20 cellular contexts compared by ENCODE assay signal in genomic region chr2:38159171-38159570, GRCh38.
DNase-seq lines count a peak whose midpoint lies in the region; TF ChIP-seq lines count a peak whose summit lies in the region.
"Had no signal": no experiment of that assay in that cellular context is flagged by ENCODE, and none has a peak within 500 bp of the region (broad histone marks: within the 10 kb centered on the region; RNA-seq: fewer than 3 reads in every experiment).

No MANE protein-coding gene starts in this region.

- H3K4me2 ChIP-seq in mesenchymal stem cell (ENCODE audit: low read length, poor library complexity, severe bottlenecking): no peak overlapping the region
- H3K4me2 ChIP-seq: smooth muscle cell had no signal

- H3K36me3 ChIP-seq in adipocyte (ENCODE audit: control insufficient read depth, insufficient read depth, low read length, severe bottlenecking): no peaks in the 10 kb centered on the region
- no peaks in the 10 kb centered on the region for H3K36me3 ChIP-seq in esophagus squamous epithelium
- no peaks in the 10 kb centered on the region for H3K36me3 ChIP-seq in mesenchymal stem cell (ENCODE audit: control insufficient read depth in 1 of 2, insufficient read depth in 2 of 2, low read depth in 1 of 2, low read length in 2 of 2)
- H3K36me3 ChIP-seq in tibial artery: no peaks in the 10 kb centered on the region

- no peak for DNase-seq in adipocyte (ENCODE audit: low read depth)
- DNase-seq in esophagus squamous epithelium (lab: John Stamatoyannopoulos, UW): no peak
- no peak for DNase-seq in mesenchymal stem cell
- no peak for DNase-seq in tibial artery
- DNase-seq in T-helper 9 cell: no peak
- DNase-seq in epidermal melanocyte (ENCODE audit: insufficient read length, low spot score): no peak
- no peak for DNase-seq in activated T-helper 2 cell treated with anti-CD3 and anti-CD28 coated beads, Interferon-gamma antibody, Interleukin-2, Interleukin-4, amounts not matched to agents 10 μg/mL and 5 μg/mL and 100 μg/mL, durations not matched to agents 14 hours and 24 hours and 36 hours (ENCODE audit: low spot score)
- DNase-seq in NCI-H82 treated with DMSO at 0.1 percent for 48 hours (lab: John Stamatoyannopoulos, UW; ENCODE audit: unreplicated experiment): no peak
- DNase-seq: activated CD4-positive, alpha-beta T cell treated with anti-CD3 and anti-CD28 coated beads for 48 hours; activated naive CD8-positive, alpha-beta T cell treated with anti-CD3 and anti-CD28 coated beads, Interleukin-2, amount 10 ng/mL, durations not matched to agents 7 days and 5 days; CD4-positive, alpha-beta memory T cell; NCI-H1694; NCI-H748 treated with DMSO at 0.1 percent for 48 hours; SHP77 treated with DMSO at 0.1 percent for 48 hours; stimulated activated CD4-positive, alpha-beta T cell treated with anti-CD3 and anti-CD28 coated beads, Interleukin-4, amount 100 ng/mL, for 1 hour had no signal

- H2AFZ ChIP-seq in mesenchymal stem cell (ENCODE audit: low read depth, low read length): no peak overlapping the region

- H3K36me3 Mint-ChIP-seq in activated T-helper 2 cell treated with anti-CD3 and anti-CD28 coated beads, Interferon-gamma antibody, Interleukin-2, Interleukin-4, amounts not matched to agents 10 μg/mL and 5 μg/mL and 100 μg/mL, durations not matched to agents 14 hours and 24 hours and 36 hours (ENCODE audit: low read depth): no peaks in the 10 kb centered on the region
- H3K36me3 Mint-ChIP-seq: activated naive CD8-positive, alpha-beta T cell treated with anti-CD3 and anti-CD28 coated beads, Interleukin-2, amount 10 ng/mL, durations not matched to agents 7 days and 5 days; CD4-positive, alpha-beta memory T cell had no signal

- H3K27me3 ChIP-seq in adipocyte (replicated peaks; ENCODE audit: control insufficient read depth, insufficient read depth, low read length): no peaks in the 10 kb centered on the region
- H3K27me3 ChIP-seq in esophagus squamous epithelium: peaks cover 0 to 14% (median 0%) of the 10 kb centered on the region in 4 donors
- no peaks in the 10 kb centered on the region for H3K27me3 ChIP-seq in mesenchymal stem cell (ENCODE audit: control insufficient read depth in 1 of 2, insufficient read depth in 1 of 2, low read length in 2 of 2)
- H3K27me3 ChIP-seq in tibial artery: no peaks in the 10 kb centered on the region

- no peak overlapping the region for H2BK12ac ChIP-seq in mesenchymal stem cell (ENCODE audit: low read length in 2 of 2)

- no peak overlapping the region for H3K4me3 Mint-ChIP-seq in activated T-helper 2 cell treated with anti-CD3 and anti-CD28 coated beads, Interferon-gamma antibody, Interleukin-2, Interleukin-4, amounts not matched to agents 10 μg/mL and 5 μg/mL and 100 μg/mL, durations not matched to agents 14 hours and 24 hours and 36 hours (ENCODE audit: low read depth)
- H3K4me3 Mint-ChIP-seq: activated naive CD8-positive, alpha-beta T cell treated with anti-CD3 and anti-CD28 coated beads, Interleukin-2, amount 10 ng/mL, durations not matched to agents 7 days and 5 days; activated T-helper 17 cell treated with anti-CD3 and anti-CD28 coated beads, Interleukin-2, amount 50 U/mL, for 72 hours; CD4-positive, alpha-beta memory T cell; neural crest cell had no signal

- no peak overlapping the region for H2BK120ac ChIP-seq in mesenchymal stem cell (ENCODE audit: low read depth, low read length)

- no peak overlapping the region for H2BK15ac ChIP-seq in mesenchymal stem cell (ENCODE audit: low read depth, poor library complexity, severe bottlenecking)

- H3K27ac Mint-ChIP-seq in activated T-helper 2 cell treated with anti-CD3 and anti-CD28 coated beads, Interferon-gamma antibody, Interleukin-2, Interleukin-4, amounts not matched to agents 10 μg/mL and 5 μg/mL and 100 μg/mL, durations not matched to agents 14 hours and 24 hours and 36 hours: no peak overlapping the region
- H3K27ac Mint-ChIP-seq: activated naive CD8-positive, alpha-beta T cell treated with anti-CD3 and anti-CD28 coated beads, Interleukin-2, amount 10 ng/mL, durations not matched to agents 7 days and 5 days; activated T-helper 17 cell treated with anti-CD3 and anti-CD28 coated beads, Interleukin-2, amount 50 U/mL, for 72 hours; CD4-positive, alpha-beta memory T cell; progenitor cell of endocrine pancreas had no signal

- H4K8ac ChIP-seq in mesenchymal stem cell (ENCODE audit: low read length): no peak overlapping the region

- no peaks in the 10 kb centered on the region for H3K9me3 Mint-ChIP-seq in activated T-helper 2 cell treated with anti-CD3 and anti-CD28 coated beads, Interferon-gamma antibody, Interleukin-2, Interleukin-4, amounts not matched to agents 10 μg/mL and 5 μg/mL and 100 μg/mL, durations not matched to agents 14 hours and 24 hours and 36 hours
- H3K9me3 Mint-ChIP-seq: activated naive CD8-positive, alpha-beta T cell treated with anti-CD3 and anti-CD28 coated beads, Interleukin-2, amount 10 ng/mL, durations not matched to agents 7 days and 5 days; activated T-helper 17 cell treated with anti-CD3 and anti-CD28 coated beads, Interleukin-2, amount 50 U/mL, for 72 hours; CD4-positive, alpha-beta memory T cell; neural crest cell had no signal

- no peak overlapping the region for H3K23ac ChIP-seq in mesenchymal stem cell (ENCODE audit: low read length in 2 of 2)

- H3K18ac ChIP-seq in mesenchymal stem cell (ENCODE audit: low read depth in 1 of 2, low read length in 2 of 2): no peak overlapping the region

- H3K9ac ChIP-seq in adipocyte (ENCODE audit: low read length) (peak overlapping the region; percentile 12), mesenchymal stem cell (ENCODE audit: low read length) (peak overlapping the region; percentile 7)

- TF ChIP-seq CTCF in esophagus squamous epithelium (IDR thresholded peaks at IDR 0.05) (no peak), tibial artery (IDR thresholded peaks at IDR 0.05) (no peak)

- H3K4me1 Mint-ChIP-seq in activated T-helper 2 cell treated with anti-CD3 and anti-CD28 coated beads, Interferon-gamma antibody, Interleukin-2, Interleukin-4, amounts not matched to agents 10 μg/mL and 5 μg/mL and 100 μg/mL, durations not matched to agents 14 hours and 24 hours and 36 hours (ENCODE audit: low read depth): no peaks in the 10 kb centered on the region
- H3K4me1 Mint-ChIP-seq: activated naive CD8-positive, alpha-beta T cell treated with anti-CD3 and anti-CD28 coated beads, Interleukin-2, amount 10 ng/mL, durations not matched to agents 7 days and 5 days; activated T-helper 17 cell treated with anti-CD3 and anti-CD28 coated beads, Interleukin-2, amount 50 U/mL, for 72 hours; CD4-positive, alpha-beta memory T cell had no signal

- TF ChIP-seq POLR2A in esophagus squamous epithelium (IDR thresholded peaks at IDR 0.05): no peak

- no peaks in the 10 kb centered on the region for H3K79me1 ChIP-seq in mesenchymal stem cell (replicated peaks; ENCODE audit: low read length, poor library complexity, severe bottlenecking)

- H2BK5ac ChIP-seq in mesenchymal stem cell (ENCODE audit: low read depth, low read length, poor library complexity, severe bottlenecking): no peak overlapping the region

- no peak overlapping the region for H3K4ac ChIP-seq in mesenchymal stem cell (ENCODE audit: low read depth in 1 of 2, low read length in 2 of 2)

- H2AK5ac ChIP-seq in mesenchymal stem cell (ENCODE audit: low read length, severe bottlenecking): peak overlapping the region; percentile 76

- no peak overlapping the region for H3K4me3 ChIP-seq in adipocyte (ENCODE audit: low read length)
- no peak overlapping the region for H3K4me3 ChIP-seq in esophagus squamous epithelium
- H3K4me3 ChIP-seq in mesenchymal stem cell (ENCODE audit: insufficient read depth in 1 of 2, low read depth in 1 of 2, low read length in 2 of 2): no peak overlapping the region
- H3K4me3 ChIP-seq in tibial artery: no peak overlapping the region
- H3K4me3 ChIP-seq: GM12878, smooth muscle cell had no signal

- peaks cover 32% of the 10 kb centered on the region for H3K27me3 Mint-ChIP-seq in activated T-helper 2 cell treated with anti-CD3 and anti-CD28 coated beads, Interferon-gamma antibody, Interleukin-2, Interleukin-4, amounts not matched to agents 10 μg/mL and 5 μg/mL and 100 μg/mL, durations not matched to agents 14 hours and 24 hours and 36 hours (ENCODE audit: low read depth)

- H3K14ac ChIP-seq in mesenchymal stem cell (ENCODE audit: low read length in 2 of 2): no peak overlapping the region

- H3K4me1 ChIP-seq in adipocyte (ENCODE audit: control insufficient read depth, insufficient read depth, low read length) (peaks cover 36% of the 10 kb centered on the region), esophagus squamous epithelium (peaks cover 0 to 35% (median 14%) of the 10 kb centered on the region in 3 donors), mesenchymal stem cell (ENCODE audit: control insufficient read depth, insufficient read depth, low read depth, low read length) (peaks cover 12% of the 10 kb centered on the region), tibial artery (peaks cover 0 to 32% (median 17%) of the 10 kb centered on the region in 4 donors)

- H3K27ac ChIP-seq in esophagus squamous epithelium (peak overlapping the region in 3 of 4 donors; percentile 62 to 77 (median 72)), mesenchymal stem cell (ENCODE audit: low read length, poor library complexity, severe bottlenecking) (peak overlapping the region; percentile 88), tibial artery (peak overlapping the region; percentile 46 to 58)

- intact Hi-C loops in esophagus squamous epithelium (cut with DNase I) (no loop called here), tibial artery (cut with DNase I; ENCODE audit: low total_unique reads) (no loop called here)
- intact Hi-C loops in activated T-helper 2 cell treated with anti-CD3 and anti-CD28 coated beads, Interferon-gamma antibody, Interleukin-2, Interleukin-4, amounts not matched to agents 10 μg/mL and 5 μg/mL and 100 μg/mL, durations not matched to agents 14 hours and 24 hours and 36 hours (cut with micrococcal nuclease): no loop called here

- no peak overlapping the region for H4K91ac ChIP-seq in mesenchymal stem cell (ENCODE audit: low read length)

- H3K9me3 ChIP-seq in adipocyte (ENCODE audit: control insufficient read depth, low read length): no peaks in the 10 kb centered on the region
- H3K9me3 ChIP-seq in esophagus squamous epithelium: no peaks in the 10 kb centered on the region
- H3K9me3 ChIP-seq in mesenchymal stem cell (ENCODE audit: control insufficient read depth, low read length): no peaks in the 10 kb centered on the region
- no peaks in the 10 kb centered on the region for H3K9me3 ChIP-seq in tibial artery

- 67 to 74% methylated on average over 6 of the region's 6 CpGs for WGBS in esophagus squamous epithelium, 2 donors
- WGBS in mesenchymal stem cell: 98% methylated on average over 6 of the region's 6 CpGs
